In the genomic region with DNA sequence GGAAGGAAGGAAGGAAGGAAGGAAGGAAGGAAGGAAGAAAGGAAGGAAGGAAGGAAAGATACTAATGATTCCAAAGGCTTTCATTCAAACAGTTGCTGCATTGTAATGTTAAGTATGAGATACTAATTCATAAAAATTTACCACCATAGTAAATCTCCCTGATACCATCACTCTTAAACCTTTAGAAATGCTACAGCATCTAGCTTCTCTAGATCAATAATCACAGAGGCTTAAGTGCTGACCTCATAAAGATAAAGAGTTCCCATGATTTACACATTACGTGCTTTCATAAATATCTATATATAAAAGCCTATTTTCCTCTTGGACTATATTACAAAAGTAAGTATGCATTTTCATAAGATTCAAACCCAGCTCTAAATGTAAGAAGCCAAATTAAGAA, we compare ENCODE assay signal across 9 cellular contexts. TPM values are rescaled to one million over a fixed set of nuclear protein-coding genes. Genes with fewer than 3 reads are reported as not detected.
"Had no signal": no experiment of that assay in that cellular context is flagged by ENCODE, and none has a peak within 500 bp of the region (broad histone marks: within the 10 kb centered on the region; RNA-seq: fewer than 3 reads in every experiment).

No MANE protein-coding gene starts in this region.

- ATAC-seq: HepG2, K562 had no signal

- H3K27ac ChIP-seq: HL-60, KMS-11 had no signal

- DNase-seq: IMR-90, KBM-7, KG1 had no signal

- H3K4me3 ChIP-seq: K562 had no signal

- H3K9ac ChIP-seq: KMS-11 had no signal

- H3K4me2 ChIP-seq: KMS-11 had no signal

RNA-seq across cellular contexts. Expression of a gene that starts 36.4 kb away (rescaled TPM):
- total RNA-seq: HepG2, HT-29, HT1080, IMR-90 had no signal
